In genomic region chr6:56381852-56382251, GRCh38 we compare ENCODE assay signal across 17 cellular contexts.
DNase-seq lines count a peak whose midpoint lies in the region; ATAC-seq and TF ChIP-seq lines count a peak whose summit lies in the region.
"Had no signal": no experiment of that assay in that cellular context is flagged by ENCODE, and none has a peak within 500 bp of the region (broad histone marks: within the 10 kb centered on the region; RNA-seq: fewer than 3 reads in every experiment).

No MANE protein-coding gene starts in this region.

- peaks cover 0 to 2% (median 0%) of the 10 kb centered on the region in 5 donors for H3K27me3 Mint-ChIP-seq in naive thymus-derived CD8-positive, alpha-beta T cell
- H3K27me3 Mint-ChIP-seq: activated B cell treated with CpG ODN at 0.5 μM for 24 hours had no signal

- peaks cover 0 to 7% (median 0%) of the 10 kb centered on the region in 4 donors for H3K4me1 Mint-ChIP-seq in naive thymus-derived CD8-positive, alpha-beta T cell
- H3K4me1 Mint-ChIP-seq: activated B cell treated with CpG ODN at 0.5 μM for 24 hours; activated naive CD4-positive, alpha-beta T cell treated with anti-CD3 and anti-CD28 coated beads, Interleukin-2, amount 50 U/mL, for 24 hours; CD4-positive, alpha-beta memory T cell had no signal

- H3K27ac Mint-ChIP-seq in naive thymus-derived CD8-positive, alpha-beta T cell: no peak overlapping the region
- H3K27ac Mint-ChIP-seq: activated B cell treated with CpG ODN at 0.5 μM for 24 hours; activated naive CD4-positive, alpha-beta T cell treated with anti-CD3 and anti-CD28 coated beads, Interleukin-2, amount 50 U/mL, for 24 hours; CD4-positive, alpha-beta memory T cell; nephron had no signal

- H3K4me3 ChIP-seq in retinal pigment epithelial cell (ENCODE audit: low read length): no peak overlapping the region
- H3K4me3 ChIP-seq: heart right ventricle, left ventricle myocardium inferior, sigmoid colon had no signal

- H3K4me3 Mint-ChIP-seq in naive thymus-derived CD8-positive, alpha-beta T cell: no peak overlapping the region
- H3K4me3 Mint-ChIP-seq: activated B cell treated with CpG ODN at 0.5 μM for 24 hours; activated naive CD4-positive, alpha-beta T cell treated with anti-CD3 and anti-CD28 coated beads, Interleukin-2, amount 50 U/mL, for 24 hours; CD4-positive, alpha-beta memory T cell; nephron had no signal

- no peaks in the 10 kb centered on the region for H3K36me3 Mint-ChIP-seq in naive thymus-derived CD8-positive, alpha-beta T cell
- H3K36me3 Mint-ChIP-seq: activated naive CD4-positive, alpha-beta T cell treated with anti-CD3 and anti-CD28 coated beads, Interleukin-2, amount 50 U/mL, for 24 hours; CD4-positive, alpha-beta memory T cell had no signal

- POLR2A ChIA-PET in naive thymus-derived CD8-positive, alpha-beta T cell (lab: Charles Lee): no interaction called here

- DNase-seq in DMS153 (lab: John Stamatoyannopoulos, UW): peak; percentile 40
- DNase-seq in DMS153 treated with DMSO at 0.1 percent for 48 hours (lab: John Stamatoyannopoulos, UW; ENCODE audit: unreplicated experiment): no peak
- peak; percentile 69 for DNase-seq in NCI-H510A (lab: John Stamatoyannopoulos, UW)
- peak; percentile 12 for DNase-seq in retinal pigment epithelial cell (ENCODE audit: low read depth)
- no peak for DNase-seq in T1000 (lab: John Stamatoyannopoulos, UW)
- DNase-seq in DMS 273 treated with DMSO at 0.1 percent for 48 hours (lab: John Stamatoyannopoulos, UW): no peak
- no peak for DNase-seq in naive thymus-derived CD8-positive, alpha-beta T cell
- DNase-seq: activated B cell treated with CpG ODN at 0.5 μM for 24 hours; CD4-positive, alpha-beta memory T cell; heart right ventricle; left ventricle myocardium inferior; NCI-H2029 treated with DMSO at 0.1 percent for 48 hours; sigmoid colon; SW 1271 had no signal

- H3K9me3 Mint-ChIP-seq in naive thymus-derived CD8-positive, alpha-beta T cell: peaks cover 0 to 4% (median 0%) of the 10 kb centered on the region in 9 donors
- H3K9me3 Mint-ChIP-seq: activated B cell treated with CpG ODN at 0.5 μM for 24 hours; activated naive CD4-positive, alpha-beta T cell treated with anti-CD3 and anti-CD28 coated beads, Interleukin-2, amount 50 U/mL, for 24 hours; CD4-positive, alpha-beta memory T cell had no signal

- no peak for TF ChIP-seq CTCF in retinal pigment epithelial cell (conservative IDR thresholded peaks at IDR 0.05; ENCODE audit: low read depth, low read length)

- ATAC-seq in esophagus mucosa: peak; percentile 77
- ATAC-seq in naive thymus-derived CD8-positive, alpha-beta T cell: no peak
- ATAC-seq: heart right ventricle had no signal

Comparison
In these comparisons a context has a peak if more than half of its experiments do, and no peak if none do; other contexts are left out.
1. DNase-seq: peak in DMS153 (single experiment), NCI-H510A (single experiment) and retinal pigment epithelial cell (single experiment); none in DMS153 treated with DMSO at 0.1 percent for 48 hours (single experiment), T1000 (single experiment), DMS 273 treated with DMSO at 0.1 percent for 48 hours (single experiment) and naive thymus-derived CD8-positive, alpha-beta T cell (0 of 10).